Comparison of ENCODE assay signal across 21 cellular contexts in the genomic region with DNA sequence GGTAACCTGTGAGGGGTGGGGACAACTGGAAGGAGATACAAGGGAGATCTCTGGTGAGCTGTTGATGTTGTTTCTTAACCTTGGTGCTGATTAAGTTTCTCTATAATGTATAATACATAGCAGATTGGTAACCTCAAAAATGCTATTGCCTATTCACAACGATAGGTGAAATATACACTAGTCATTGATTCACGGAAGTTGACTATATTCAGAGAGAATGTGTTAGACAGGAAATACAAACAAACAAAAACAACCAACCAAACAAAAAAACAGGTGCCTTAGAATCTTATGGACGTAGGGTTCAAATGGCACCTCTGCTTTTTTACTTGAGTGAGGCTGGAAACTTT. TPM values are rescaled to one million over a fixed set of nuclear protein-coding genes. Genes with fewer than 3 reads are reported as not detected.
"Had no signal": no experiment of that assay in that cellular context is flagged by ENCODE, and none has a peak within 500 bp of the region (broad histone marks: within the 10 kb centered on the region; RNA-seq: fewer than 3 reads in every experiment).

No MANE protein-coding gene starts in this region.

- H3K27ac Mint-ChIP-seq: activated CD4-positive, alpha-beta T cell treated with anti-CD3 and anti-CD28 coated beads, Interleukin-2, amount 10 ng/mL, durations not matched to agents 7 days and 5 days; activated CD8-positive, alpha-beta T cell treated with anti-CD3 and anti-CD28 coated beads, Interleukin-2, amount 10 ng/mL, durations not matched to agents 7 days and 5 days; activated naive CD4-positive, alpha-beta T cell treated with anti-CD3 and anti-CD28 coated beads, Interleukin-2, amount 50 U/mL, for 72 hours; activated T-helper 1 cell treated with anti-CD3 and anti-CD28 coated beads, Interleukin-12 subunit alpha, Interleukin-12 subunit beta, Interleukin-2, Interleukin-4 antibody, amounts not matched to agents 30 ng/mL and 10 ng/mL and 1 ng/mL, durations not matched to agents 14 hours and 24 hours and 36 hours; immature natural killer cell; memory B cell; natural killer cell treated with Interleukin-12 subunit alpha and Interleukin-12 subunit beta and Interleukin-15 and Interleukin-18, amount 100 ng/mL, for 72 hours; progenitor cell of endocrine pancreas had no signal

- H3K4me3 Mint-ChIP-seq: activated CD4-positive, alpha-beta T cell treated with anti-CD3 and anti-CD28 coated beads, Interleukin-2, amount 10 ng/mL, durations not matched to agents 7 days and 5 days; activated CD8-positive, alpha-beta T cell treated with anti-CD3 and anti-CD28 coated beads, Interleukin-2, amount 10 ng/mL, durations not matched to agents 7 days and 5 days; activated T-helper 1 cell treated with anti-CD3 and anti-CD28 coated beads, Interleukin-12 subunit alpha, Interleukin-12 subunit beta, Interleukin-2, Interleukin-4 antibody, amounts not matched to agents 30 ng/mL and 10 ng/mL and 1 ng/mL, durations not matched to agents 14 hours and 24 hours and 36 hours; immature natural killer cell; memory B cell; natural killer cell treated with Interleukin-12 subunit alpha and Interleukin-12 subunit beta and Interleukin-15 and Interleukin-18, amount 100 ng/mL, for 72 hours had no signal

- H3K36me3 Mint-ChIP-seq: activated naive CD4-positive, alpha-beta T cell treated with anti-CD3 and anti-CD28 coated beads, Interleukin-2, amount 50 U/mL, for 72 hours; immature natural killer cell; memory B cell; natural killer cell treated with Interleukin-12 subunit alpha and Interleukin-12 subunit beta and Interleukin-15 and Interleukin-18, amount 100 ng/mL, for 72 hours had no signal

- DNase-seq: activated CD4-positive, alpha-beta T cell treated with anti-CD3 and anti-CD28 coated beads, Interleukin-2, amount 10 ng/mL, durations not matched to agents 7 days and 5 days; activated CD4-positive, CD25-positive, alpha-beta regulatory T cell treated with anti-CD3 and anti-CD28 coated beads, Interleukin-2, amount 50 U/mL, for 72 hours; activated CD8-positive, alpha-beta T cell treated with anti-CD3 and anti-CD28 coated beads, Interleukin-2, amount 10 ng/mL, durations not matched to agents 7 days and 5 days; activated gamma-delta T cell treated with Interleukin-2 at 50 U/mL for 16 hours; colonic mucosa; foreskin melanocyte; immature natural killer cell; kidney glomerular epithelial cell; left lung; stimulated activated CD4-positive, alpha-beta T cell treated with anti-CD3 and anti-CD28 coated beads, Interleukin-4, amount 100 ng/mL, for 24 hours; stimulated activated naive CD8-positive, alpha-beta T cell treated with anti-CD3 and anti-CD28 coated beads, Interleukin-15, Interleukin-2, amounts not matched to agents 100 U/mL and 50 U/mL, for 24 hours; thyroid gland had no signal

- H3K9me3 ChIP-seq: ascending aorta, colonic mucosa, left lung, thyroid gland had no signal

- H3K27me3 ChIP-seq: ascending aorta, colonic mucosa, left lung, thyroid gland had no signal

- H3K4me3 ChIP-seq: ascending aorta, colonic mucosa, left lung, thyroid gland had no signal

- H3K9me3 Mint-ChIP-seq: activated CD4-positive, alpha-beta T cell treated with anti-CD3 and anti-CD28 coated beads, Interleukin-2, amount 10 ng/mL, durations not matched to agents 7 days and 5 days; activated naive CD4-positive, alpha-beta T cell treated with anti-CD3 and anti-CD28 coated beads, Interleukin-2, amount 50 U/mL, for 72 hours; activated T-helper 1 cell treated with anti-CD3 and anti-CD28 coated beads, Interleukin-12 subunit alpha, Interleukin-12 subunit beta, Interleukin-2, Interleukin-4 antibody, amounts not matched to agents 30 ng/mL and 10 ng/mL and 1 ng/mL, durations not matched to agents 14 hours and 24 hours and 36 hours; immature natural killer cell; memory B cell; natural killer cell treated with Interleukin-12 subunit alpha and Interleukin-12 subunit beta and Interleukin-15 and Interleukin-18, amount 100 ng/mL, for 72 hours had no signal

- H3K4me1 Mint-ChIP-seq: activated CD4-positive, alpha-beta T cell treated with anti-CD3 and anti-CD28 coated beads, Interleukin-2, amount 10 ng/mL, durations not matched to agents 7 days and 5 days; immature natural killer cell; memory B cell had no signal

- H3K27me3 Mint-ChIP-seq: progenitor cell of endocrine pancreas had no signal

- H3K27ac ChIP-seq: ascending aorta, colonic mucosa, left lung, thyroid gland had no signal

- H3K36me3 ChIP-seq: ascending aorta, colonic mucosa, left lung, thyroid gland had no signal

- H3K4me1 ChIP-seq: ascending aorta, colonic mucosa, thyroid gland had no signal

RNA-seq across cellular contexts. Expression of gene HSD17B2, which starts 21.5 kb away (rescaled TPM):
- total RNA-seq: activated CD4-positive, alpha-beta T cell treated with anti-CD3 and anti-CD28 coated beads, Interleukin-2, amount 10 ng/mL, durations not matched to agents 7 days and 5 days; activated CD8-positive, alpha-beta T cell treated with anti-CD3 and anti-CD28 coated beads, Interleukin-2, amount 10 ng/mL, durations not matched to agents 7 days and 5 days; activated naive CD4-positive, alpha-beta T cell treated with anti-CD3 and anti-CD28 coated beads, Interleukin-2, amount 50 U/mL, for 72 hours; activated T-helper 1 cell treated with anti-CD3 and anti-CD28 coated beads, Interleukin-12 subunit alpha, Interleukin-12 subunit beta, Interleukin-2, Interleukin-4 antibody, amounts not matched to agents 30 ng/mL and 10 ng/mL and 1 ng/mL, durations not matched to agents 14 hours and 24 hours and 36 hours; ascending aorta; natural killer cell treated with Interleukin-12 subunit alpha and Interleukin-12 subunit beta and Interleukin-15 and Interleukin-18, amount 100 ng/mL, for 72 hours; subcutaneous adipose tissue; T-helper 2 cell treated with Interferon-gamma antibody and Interleukin-4, amounts not matched to agents 100 ng/mL and 5 ng/mL, for 36 hours; thyroid gland had no signal
- polyA plus RNA-seq: immature natural killer cell had no signal

RNA-seq across cellular contexts. Expression of gene SDR42E1, which starts 45.3 kb away (rescaled TPM):
- total RNA-seq: osteocyte had no signal
